ENCODE assay signal across 12 cellular contexts in the genomic region with DNA sequence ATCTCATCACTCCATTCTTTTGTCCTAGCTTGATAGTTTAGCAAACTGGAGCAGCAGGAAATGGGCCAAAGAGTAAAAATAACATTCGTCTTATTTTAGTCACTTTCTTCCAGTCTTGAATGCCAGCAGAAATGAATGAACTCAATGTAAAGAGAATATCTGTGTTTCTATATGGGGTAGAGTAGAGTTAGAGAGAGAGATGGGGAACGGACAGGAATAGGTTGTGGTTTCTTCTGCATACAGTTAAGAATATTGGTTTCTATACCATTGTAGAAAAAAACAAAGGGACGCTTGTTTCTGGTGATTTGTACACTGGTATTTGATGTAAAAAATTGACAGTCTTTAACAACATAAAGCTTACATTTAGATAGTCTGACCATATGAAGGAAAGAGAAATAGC. TPM values are rescaled to one million over a fixed set of nuclear protein-coding genes. Genes with fewer than 3 reads are reported as not detected.
DNase-seq lines count a peak whose midpoint lies in the region; ATAC-seq and TF ChIP-seq lines count a peak whose summit lies in the region.
"Had no signal": no experiment of that assay in that cellular context is flagged by ENCODE, and none has a peak within 500 bp of the region (broad histone marks: within the 10 kb centered on the region; RNA-seq: fewer than 3 reads in every experiment).

No MANE protein-coding gene starts in this region.

- peak overlapping the region; percentile 52 for H3K4me3 Mint-ChIP-seq in memory B cell
- H3K4me3 Mint-ChIP-seq: nephron had no signal

- H3K27me3 Mint-ChIP-seq in memory B cell: no peaks in the 10 kb centered on the region

- peak overlapping the region; percentile 75 for H3K27ac Mint-ChIP-seq in memory B cell
- H3K27ac Mint-ChIP-seq: nephron had no signal

- H3K4me3 ChIP-seq in Jurkat, Clone E6-1 (ENCODE audit: low read length): peak overlapping the region; percentile 0
- H3K4me3 ChIP-seq: breast epithelium, esophagus squamous epithelium had no signal

- peaks cover 35% of the 10 kb centered on the region for H3K4me1 Mint-ChIP-seq in memory B cell
- H3K4me1 Mint-ChIP-seq: nephron had no signal

- no peaks in the 10 kb centered on the region for H3K9me3 Mint-ChIP-seq in memory B cell
- H3K9me3 Mint-ChIP-seq: nephron had no signal

- TF ChIP-seq POLR2A in erythroblast (IDR thresholded peaks at IDR 0.05; ENCODE audit: low read length): no peak

- no peak for DNase-seq in Jurkat, Clone E6-1 (ENCODE audit: low read depth, low spot score)
- DNase-seq in memory B cell (ENCODE audit: low spot score in 2 of 2): no peak
- no peak for DNase-seq in dedifferentiated amniotic fluid mesenchymal stem cell (ENCODE audit: extremely low spot score)
- DNase-seq in KG1 (lab: John Stamatoyannopoulos, UW): no peak
- no peak for DNase-seq in erythroblast (lab: John Stamatoyannopoulos, UW)
- DNase-seq: activated CD4-positive, alpha-beta T cell treated with anti-CD3 and anti-CD28 coated beads, Interleukin-2, amount 50 U/mL, for 4 hours; DMS79; esophagus squamous epithelium had no signal

- H3K36me3 Mint-ChIP-seq in memory B cell: peaks cover 25% of the 10 kb centered on the region

- peak; percentile 82 for ATAC-seq in GM18868 (IDR thresholded peaks at IDR 0.05; ENCODE audit: unreplicated experiment)
- ATAC-seq in GM21529 (IDR thresholded peaks at IDR 0.05; ENCODE audit: unreplicated experiment): peak; percentile 57
- no peak for ATAC-seq in memory B cell (ENCODE audit: low read depth)

RNA-seq across cellular contexts. Expression of a gene that starts 8.9 kb away (rescaled TPM):
- 29.5 TPM for polyA plus RNA-seq in Jurkat, Clone E6-1 (2012; ENCODE audit: insufficient read depth, insufficient read length)
